In genomic region chr2:129958736-129959135, GRCh38 we compare ENCODE assay signal across 1 cellular context. TPM values are rescaled to one million over a fixed set of nuclear protein-coding genes. Genes with fewer than 3 reads are reported as not detected.
"Had no signal": no experiment of that assay in that cellular context is flagged by ENCODE, and none has a peak within 500 bp of the region (broad histone marks: within the 10 kb centered on the region; RNA-seq: fewer than 3 reads in every experiment).

No MANE protein-coding gene starts in this region.

RNA-seq across cellular contexts. Expression of gene RAB6C, which starts 20.7 kb away (rescaled TPM):
- polyA plus RNA-seq: aorta had no signal
